24 cellular contexts compared by ENCODE assay signal in genomic region chr3:38119802-38120689, GRCh38. TPM values are rescaled to one million over a fixed set of nuclear protein-coding genes. Genes with fewer than 3 reads are reported as not detected.
A peak's percentile ranks its signal among the peaks of the same experiment; 100 is the strongest.
DNase-seq lines count a peak whose midpoint lies in the region; ATAC-seq, FAIRE-seq and TF ChIP-seq lines count a peak whose summit lies in the region.
"Had no signal": no experiment of that assay in that cellular context is flagged by ENCODE, and none has a peak within 500 bp of the region (broad histone marks: within the 10 kb centered on the region; RNA-seq: fewer than 3 reads in every experiment).

No MANE protein-coding gene starts in this region.

- H3K36me3 Mint-ChIP-seq in activated T-helper 17 cell treated with anti-CD3 and anti-CD28 coated beads, Interleukin-2, amount 50 U/mL, for 72 hours (ENCODE audit: low read depth), result peaks cover 46% of the 10 kb centered on the region
- H3K36me3 Mint-ChIP-seq in naive B cell, result peaks cover 9 to 13% of the 10 kb centered on the region in 2 donors

- 91% methylated on average over 7 of the region's 7 CpGs for WGBS in right cardiac atrium

- no peak overlapping the region for H3K4me3 Mint-ChIP-seq in activated T-helper 17 cell treated with anti-CD3 and anti-CD28 coated beads, Interleukin-2, amount 50 U/mL, for 72 hours
- no peak overlapping the region for H3K4me3 Mint-ChIP-seq in naive B cell

- H3K4me1 Mint-ChIP-seq in activated T-helper 17 cell treated with anti-CD3 and anti-CD28 coated beads, Interleukin-2, amount 50 U/mL, for 72 hours, result no peaks in the 10 kb centered on the region
- H3K4me1 Mint-ChIP-seq in naive B cell, result peaks cover 16 to 23% (median 23%) of the 10 kb centered on the region in 3 donors

- DNase-seq in left ventricle myocardium superior (peak; percentile 25), right cardiac atrium (no peak), naive B cell (no peak), tibial artery (peak; percentile 14 to 54), A172 (ENCODE audit: low spot score) (no peak), GM12891 (ENCODE audit: insufficient read length, low spot score) (no peak)
- DNase-seq: activated CD4-positive, alpha-beta T cell treated with anti-CD3 and anti-CD28 coated beads for 1 hour; foreskin fibroblast; hippocampal formation; NCI-H187 treated with DMSO at 0.1 percent for 48 hours; NCI-H226; NCI-H82; PC-9; retina; stimulated activated CD4-positive, alpha-beta T cell treated with anti-CD3 and anti-CD28 coated beads, Interleukin-15, amount 100 ng/mL, for 24 hours; stimulated activated naive CD4-positive, alpha-beta T cell; T1000; trophoblast cell had no signal

- no peak for FAIRE-seq in GM12891 (lab: Jason Lieb, UNC)
- FAIRE-seq: GM19239, H1 had no signal

- ATAC-seq in left ventricle myocardium superior (no peak), right cardiac atrium (no peak), naive B cell (ENCODE audit: low read depth in 2 of 2) (no peak), GM18873 (IDR thresholded peaks at IDR 0.05; ENCODE audit: low FRiP score, unreplicated experiment) (no peak)
- no peak for ATAC-seq in activated T-helper 17 cell treated with anti-CD3 and anti-CD28 coated beads, Interleukin-2, amount 50 U/mL, for 72 hours (replicated peaks)

- no peak for TF ChIP-seq CTCF in tibial artery (IDR thresholded peaks at IDR 0.05)

- H3K27ac Mint-ChIP-seq in activated T-helper 17 cell treated with anti-CD3 and anti-CD28 coated beads, Interleukin-2, amount 50 U/mL, for 72 hours, result peak overlapping the region; percentile 74
- H3K27ac Mint-ChIP-seq in naive B cell, result peak overlapping the region in 5 of 6 donors; percentile 0 to 63 (median 26)

- H3K27me3 Mint-ChIP-seq in activated T-helper 17 cell treated with anti-CD3 and anti-CD28 coated beads, Interleukin-2, amount 50 U/mL, for 72 hours, result no peaks in the 10 kb centered on the region
- H3K27me3 Mint-ChIP-seq in naive B cell, result no peaks in the 10 kb centered on the region

- no peaks in the 10 kb centered on the region for H3K27me3 ChIP-seq in right cardiac atrium (ENCODE audit: control insufficient read depth, insufficient read depth)
- H3K27me3 ChIP-seq in tibial artery, result no peaks in the 10 kb centered on the region

- intact Hi-C loops in left ventricle myocardium superior (cut with micrococcal nuclease) (no loop called here), right cardiac atrium (cut with DNase I) (loop anchor here in 3 of 4 donors (5.0 to 10.0 kb wide), 3 partner anchors 355 to 365 kb away; no protein-coding TSS in a partner anchor), tibial artery (cut with DNase I; ENCODE audit: low total_unique reads) (loop anchor here (5.0 to 10.0 kb wide), 3 partner anchors 135 to 357 kb away; partner anchors contain the start of gene XYLB)

- H3K9me3 ChIP-seq in right cardiac atrium (ENCODE audit: control insufficient read depth, low read length) (no peaks in the 10 kb centered on the region), tibial artery (no peaks in the 10 kb centered on the region)
- H3K9me3 ChIP-seq: Caco-2 had no signal

- peaks cover 12 to 65% (median 47%) of the 10 kb centered on the region in 3 donors for H3K36me3 ChIP-seq in tibial artery

- H3K4me1 ChIP-seq in right cardiac atrium (ENCODE audit: control insufficient read depth, insufficient read depth, low read length) (no peaks in the 10 kb centered on the region), tibial artery (peaks cover 0 to 6% (median 0%) of the 10 kb centered on the region in 4 donors)

- TF ChIP-seq POLR2A in GM12891 (IDR thresholded peaks at IDR 0.05; ENCODE audit: low read depth, low read length), result no peak

- no peaks in the 10 kb centered on the region for H3K9me3 Mint-ChIP-seq in activated T-helper 17 cell treated with anti-CD3 and anti-CD28 coated beads, Interleukin-2, amount 50 U/mL, for 72 hours
- H3K9me3 Mint-ChIP-seq in naive B cell, result no peaks in the 10 kb centered on the region

- no peak overlapping the region for H3K27ac ChIP-seq in right cardiac atrium (ENCODE audit: low read length)
- no peak overlapping the region for H3K27ac ChIP-seq in tibial artery
- H3K27ac ChIP-seq: PC-9 had no signal

- H3K4me3 ChIP-seq in right cardiac atrium (ENCODE audit: low read length), result no peak overlapping the region
- no peak overlapping the region for H3K4me3 ChIP-seq in tibial artery
- H3K4me3 ChIP-seq: PC-9 had no signal

TF ChIP-seq in GM12891, 5 proteins besides CTCF, POLR2A, EP300 and RAD21:
- TF ChIP-seq POLR2AphosphoS5 (IDR thresholded peaks at IDR 0.05; ENCODE audit: low read depth, low read length) (no peak; the same call in 1 of the 2 replicates), SPI1 (IDR thresholded peaks at IDR 0.05; ENCODE audit: low read depth, low read length) (no peak), POU2F2 (IDR thresholded peaks at IDR 0.05; ENCODE audit: low read depth, low read length) (no peak), TAF1 (IDR thresholded peaks at IDR 0.05; ENCODE audit: low read depth, low read length) (no peak), PAX5 (IDR thresholded peaks at IDR 0.05; ENCODE audit: insufficient read depth, low read length, severe bottlenecking) (no peak)

RNA-seq across cellular contexts. Expression of gene ACAA1, which starts 16.9 kb away (rescaled TPM):
- 107 TPM for total RNA-seq in left ventricle myocardium superior
- 10 to 100 TPM; 80.8 to 98.8 (median 88.4) TPM for total RNA-seq in right cardiac atrium
- 98.8 TPM for polyA plus RNA-seq in right cardiac atrium
- 10 to 100 TPM; 67.5 to 82.8 TPM for total RNA-seq in activated T-helper 17 cell treated with anti-CD3 and anti-CD28 coated beads, Interleukin-2, amount 50 U/mL, for 72 hours
- 10 to 100 TPM; 44.3 to 62.4 (median 52.0) TPM for polyA plus RNA-seq in naive B cell (ENCODE audit: low read depth in 6 of 6)
- total RNA-seq in A172 (2014; rRNA removed; shearing (Covaris generic)), result 17.7 and 18.1 TPM in 2 replicates
- 50.4 TPM for polyA plus RNA-seq in GM12891 (2012; ENCODE audit: low read depth, missing spikeins)

RNA-seq across cellular contexts. Expression of gene MYD88, which starts 18.4 kb away (rescaled TPM):
- total RNA-seq in left ventricle myocardium superior (7.5 TPM), right cardiac atrium (10 to 100 TPM; 11.1 to 19.8 (median 13.1) TPM)
- polyA plus RNA-seq in right cardiac atrium (8.4 TPM), naive B cell (ENCODE audit: low read depth in 6 of 6) (100 to 1,000 TPM in 3 of 6 donors, 10 to 100 TPM in 3; 82.4 to 136 (median 102) TPM)
- total RNA-seq in activated T-helper 17 cell treated with anti-CD3 and anti-CD28 coated beads, Interleukin-2, amount 50 U/mL, for 72 hours, result 10 to 100 TPM; 34.5 to 57.0 TPM
- 0.93 and 2.1 TPM in 2 replicates for total RNA-seq in A172 (2014; rRNA removed; shearing (Covaris generic))
- 43.8 TPM for polyA plus RNA-seq in GM12891 (2012; ENCODE audit: low read depth, missing spikeins)
- total RNA-seq: HT1080 had no signal

RNA-seq across cellular contexts. Expression of gene OXSR1, which starts 45.3 kb away (rescaled TPM):
- total RNA-seq in left ventricle myocardium superior (22.4 TPM), right cardiac atrium (10 to 100 TPM; 20.2 to 39.1 (median 25.1) TPM)
- polyA plus RNA-seq in right cardiac atrium (12.9 TPM), naive B cell (ENCODE audit: low read depth in 6 of 6) (10 to 100 TPM in 5 of 6 donors, 1 to 10 TPM in 1; 7.8 to 15.5 (median 13.8) TPM)
- total RNA-seq in activated T-helper 17 cell treated with anti-CD3 and anti-CD28 coated beads, Interleukin-2, amount 50 U/mL, for 72 hours, result 10 to 100 TPM; 77.8 to 78.4 TPM
- 38.8 and 44.7 TPM in 2 replicates for total RNA-seq in A172 (2014; rRNA removed; shearing (Covaris generic))
- polyA plus RNA-seq in GM12891 (2012; ENCODE audit: low read depth, missing spikeins), result 27.1 TPM

Comparison
In these comparisons a context has a peak if more than half of its experiments do, and no peak if none do; other contexts are left out.
1. DNase-seq: peak in left ventricle myocardium superior (single experiment) and tibial artery (2 of 2); none in right cardiac atrium (0 of 3), naive B cell (single experiment), A172 (single experiment) and GM12891 (single experiment).